Comparison of ENCODE assay signal across 8 cellular contexts in the genomic region with DNA sequence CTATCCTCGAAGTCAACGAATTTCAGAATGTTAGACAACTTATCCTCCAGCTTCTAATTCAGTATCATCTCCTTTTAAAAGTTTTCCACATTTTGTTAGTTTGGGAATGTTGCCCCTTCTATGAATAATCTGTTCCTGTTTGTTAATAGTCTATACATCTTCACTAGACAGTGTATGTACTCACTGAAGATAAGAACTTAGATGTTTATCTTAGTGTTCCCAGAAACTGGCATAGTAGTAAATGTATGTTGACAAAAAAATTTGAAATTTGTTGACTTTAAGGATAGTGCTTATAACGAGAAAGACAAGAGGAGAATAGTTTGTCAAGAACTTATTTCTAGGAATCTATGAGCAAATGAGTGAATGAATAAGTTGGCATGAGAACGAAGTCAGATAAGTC.
"Had no signal": no experiment of that assay in that cellular context is flagged by ENCODE, and none has a peak within 500 bp of the region (broad histone marks: within the 10 kb centered on the region; RNA-seq: fewer than 3 reads in every experiment).

No MANE protein-coding gene starts in this region.

- H3K4me3 ChIP-seq: GM12878 had no signal

- FAIRE-seq: G401.6, GM12878, GM12891, GM12892, GM18507, GM19239 had no signal

- DNase-seq: GDM1, GF-D8 had no signal

- ATAC-seq: GM12878 had no signal
